1 cellular context compared by ENCODE assay signal in the genomic region with DNA sequence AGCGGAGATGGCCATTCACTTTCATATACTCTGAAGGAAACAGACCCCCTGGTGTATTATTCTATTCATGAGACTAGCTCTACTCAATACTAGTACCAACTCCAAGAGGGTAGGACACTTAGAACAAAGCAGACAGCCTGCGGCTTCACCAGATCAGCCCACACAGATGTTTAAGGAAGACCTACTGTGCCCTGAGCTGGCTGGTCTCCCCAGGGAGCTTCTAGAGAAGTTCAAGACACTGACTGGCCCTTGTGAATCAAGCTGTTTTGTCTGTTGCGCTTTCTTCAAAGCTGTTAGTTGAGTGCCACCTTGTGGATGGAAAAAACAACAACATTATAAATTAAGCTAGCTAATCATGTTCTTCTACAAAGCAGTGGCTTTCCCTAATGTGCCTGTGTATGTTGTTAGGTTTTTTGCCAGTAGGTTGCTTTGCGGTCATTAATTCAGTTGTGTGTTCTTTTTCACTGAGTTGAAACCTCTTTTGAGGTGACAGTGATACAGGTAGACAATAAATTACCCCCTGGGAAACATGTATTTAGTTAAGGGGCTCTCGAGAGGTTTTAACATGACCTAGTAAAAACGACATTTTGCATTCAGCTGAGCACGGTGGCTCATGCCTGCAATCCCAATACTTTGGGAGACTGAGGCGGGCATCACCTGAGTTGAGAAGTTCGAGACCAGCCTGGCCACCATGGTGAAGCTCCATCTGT.
TF ChIP-seq lines count a peak whose summit lies in the region.

No MANE protein-coding gene starts in this region.

TF ChIP-seq in H1, 55 proteins besides CTCF, POLR2A, EP300 and RAD21 (continued from another document):
- TF ChIP-seq, protein P1, sequence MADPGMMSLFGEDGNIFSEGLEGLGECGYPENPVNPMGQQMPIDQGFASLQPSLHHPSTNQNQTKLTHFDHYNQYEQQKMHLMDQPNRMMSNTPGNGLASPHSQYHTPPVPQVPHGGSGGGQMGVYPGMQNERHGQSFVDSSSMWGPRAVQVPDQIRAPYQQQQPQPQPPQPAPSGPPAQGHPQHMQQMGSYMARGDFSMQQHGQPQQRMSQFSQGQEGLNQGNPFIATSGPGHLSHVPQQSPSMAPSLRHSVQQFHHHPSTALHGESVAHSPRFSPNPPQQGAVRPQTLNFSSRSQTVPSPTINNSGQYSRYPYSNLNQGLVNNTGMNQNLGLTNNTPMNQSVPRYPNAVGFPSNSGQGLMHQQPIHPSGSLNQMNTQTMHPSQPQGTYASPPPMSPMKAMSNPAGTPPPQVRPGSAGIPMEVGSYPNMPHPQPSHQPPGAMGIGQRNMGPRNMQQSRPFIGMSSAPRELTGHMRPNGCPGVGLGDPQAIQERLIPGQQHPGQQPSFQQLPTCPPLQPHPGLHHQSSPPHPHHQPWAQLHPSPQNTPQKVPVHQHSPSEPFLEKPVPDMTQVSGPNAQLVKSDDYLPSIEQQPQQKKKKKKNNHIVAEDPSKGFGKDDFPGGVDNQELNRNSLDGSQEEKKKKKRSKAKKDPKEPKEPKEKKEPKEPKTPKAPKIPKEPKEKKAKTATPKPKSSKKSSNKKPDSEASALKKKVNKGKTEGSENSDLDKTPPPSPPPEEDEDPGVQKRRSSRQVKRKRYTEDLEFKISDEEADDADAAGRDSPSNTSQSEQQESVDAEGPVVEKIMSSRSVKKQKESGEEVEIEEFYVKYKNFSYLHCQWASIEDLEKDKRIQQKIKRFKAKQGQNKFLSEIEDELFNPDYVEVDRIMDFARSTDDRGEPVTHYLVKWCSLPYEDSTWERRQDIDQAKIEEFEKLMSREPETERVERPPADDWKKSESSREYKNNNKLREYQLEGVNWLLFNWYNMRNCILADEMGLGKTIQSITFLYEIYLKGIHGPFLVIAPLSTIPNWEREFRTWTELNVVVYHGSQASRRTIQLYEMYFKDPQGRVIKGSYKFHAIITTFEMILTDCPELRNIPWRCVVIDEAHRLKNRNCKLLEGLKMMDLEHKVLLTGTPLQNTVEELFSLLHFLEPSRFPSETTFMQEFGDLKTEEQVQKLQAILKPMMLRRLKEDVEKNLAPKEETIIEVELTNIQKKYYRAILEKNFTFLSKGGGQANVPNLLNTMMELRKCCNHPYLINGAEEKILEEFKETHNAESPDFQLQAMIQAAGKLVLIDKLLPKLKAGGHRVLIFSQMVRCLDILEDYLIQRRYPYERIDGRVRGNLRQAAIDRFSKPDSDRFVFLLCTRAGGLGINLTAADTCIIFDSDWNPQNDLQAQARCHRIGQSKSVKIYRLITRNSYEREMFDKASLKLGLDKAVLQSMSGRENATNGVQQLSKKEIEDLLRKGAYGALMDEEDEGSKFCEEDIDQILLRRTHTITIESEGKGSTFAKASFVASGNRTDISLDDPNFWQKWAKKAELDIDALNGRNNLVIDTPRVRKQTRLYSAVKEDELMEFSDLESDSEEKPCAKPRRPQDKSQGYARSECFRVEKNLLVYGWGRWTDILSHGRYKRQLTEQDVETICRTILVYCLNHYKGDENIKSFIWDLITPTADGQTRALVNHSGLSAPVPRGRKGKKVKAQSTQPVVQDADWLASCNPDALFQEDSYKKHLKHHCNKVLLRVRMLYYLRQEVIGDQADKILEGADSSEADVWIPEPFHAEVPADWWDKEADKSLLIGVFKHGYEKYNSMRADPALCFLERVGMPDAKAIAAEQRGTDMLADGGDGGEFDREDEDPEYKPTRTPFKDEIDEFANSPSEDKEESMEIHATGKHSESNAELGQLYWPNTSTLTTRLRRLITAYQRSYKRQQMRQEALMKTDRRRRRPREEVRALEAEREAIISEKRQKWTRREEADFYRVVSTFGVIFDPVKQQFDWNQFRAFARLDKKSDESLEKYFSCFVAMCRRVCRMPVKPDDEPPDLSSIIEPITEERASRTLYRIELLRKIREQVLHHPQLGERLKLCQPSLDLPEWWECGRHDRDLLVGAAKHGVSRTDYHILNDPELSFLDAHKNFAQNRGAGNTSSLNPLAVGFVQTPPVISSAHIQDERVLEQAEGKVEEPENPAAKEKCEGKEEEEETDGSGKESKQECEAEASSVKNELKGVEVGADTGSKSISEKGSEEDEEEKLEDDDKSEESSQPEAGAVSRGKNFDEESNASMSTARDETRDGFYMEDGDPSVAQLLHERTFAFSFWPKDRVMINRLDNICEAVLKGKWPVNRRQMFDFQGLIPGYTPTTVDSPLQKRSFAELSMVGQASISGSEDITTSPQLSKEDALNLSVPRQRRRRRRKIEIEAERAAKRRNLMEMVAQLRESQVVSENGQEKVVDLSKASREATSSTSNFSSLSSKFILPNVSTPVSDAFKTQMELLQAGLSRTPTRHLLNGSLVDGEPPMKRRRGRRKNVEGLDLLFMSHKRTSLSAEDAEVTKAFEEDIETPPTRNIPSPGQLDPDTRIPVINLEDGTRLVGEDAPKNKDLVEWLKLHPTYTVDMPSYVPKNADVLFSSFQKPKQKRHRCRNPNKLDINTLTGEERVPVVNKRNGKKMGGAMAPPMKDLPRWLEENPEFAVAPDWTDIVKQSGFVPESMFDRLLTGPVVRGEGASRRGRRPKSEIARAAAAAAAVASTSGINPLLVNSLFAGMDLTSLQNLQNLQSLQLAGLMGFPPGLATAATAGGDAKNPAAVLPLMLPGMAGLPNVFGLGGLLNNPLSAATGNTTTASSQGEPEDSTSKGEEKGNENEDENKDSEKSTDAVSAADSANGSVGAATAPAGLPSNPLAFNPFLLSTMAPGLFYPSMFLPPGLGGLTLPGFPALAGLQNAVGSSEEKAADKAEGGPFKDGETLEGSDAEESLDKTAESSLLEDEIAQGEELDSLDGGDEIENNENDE (IDR thresholded peaks at IDR 0.05; ENCODE audit: insufficient replicate concordance, low read length) = no peak
- TF ChIP-seq ASH2L (IDR thresholded peaks at IDR 0.05; ENCODE audit: low read length) (peak; percentile 29), GTF2F1 (IDR thresholded peaks at IDR 0.05; ENCODE audit: borderline replicate concordance, low read depth, low read length) (no peak), SIX5 (IDR thresholded peaks at IDR 0.05; ENCODE audit: low read depth, low read length) (no peak), SIRT6 (IDR thresholded peaks at IDR 0.05; ENCODE audit: low read length) (no peak), CHD1 (IDR thresholded peaks at IDR 0.05; ENCODE audit: low read depth, low read length) (no peak), POU5F1 (IDR thresholded peaks at IDR 0.05; ENCODE audit: low read depth, low read length) (no peak), JUND (IDR thresholded peaks at IDR 0.05; ENCODE audit: low read length) (no peak), MAFK (IDR thresholded peaks at IDR 0.05; ENCODE audit: low read depth, low read length) (no peak), SP4 (IDR thresholded peaks at IDR 0.05; ENCODE audit: low read length) (no peak), HDAC2 (IDR thresholded peaks at IDR 0.05; ENCODE audit: borderline replicate concordance in 1 of 2, low read depth in 2 of 2, low read length in 2 of 2) (peak in 1 of 2 experiments; percentile 59; a peak in 1 of 4 replicates), YY1 (IDR thresholded peaks at IDR 0.05; ENCODE audit: low read depth, low read length) (0 out of 2 replicates have a peak, but pooled peaks have one; percentile 13), EGR1 (IDR thresholded peaks at IDR 0.05; ENCODE audit: borderline replicate concordance, low read depth, low read length) (no peak), EZH2 (IDR thresholded peaks at IDR 0.05; ENCODE audit: low read depth, low read length, severe bottlenecking) (no peak), CHD2 (IDR thresholded peaks at IDR 0.05; ENCODE audit: low read length) (no peak)
